In the genomic region with DNA sequence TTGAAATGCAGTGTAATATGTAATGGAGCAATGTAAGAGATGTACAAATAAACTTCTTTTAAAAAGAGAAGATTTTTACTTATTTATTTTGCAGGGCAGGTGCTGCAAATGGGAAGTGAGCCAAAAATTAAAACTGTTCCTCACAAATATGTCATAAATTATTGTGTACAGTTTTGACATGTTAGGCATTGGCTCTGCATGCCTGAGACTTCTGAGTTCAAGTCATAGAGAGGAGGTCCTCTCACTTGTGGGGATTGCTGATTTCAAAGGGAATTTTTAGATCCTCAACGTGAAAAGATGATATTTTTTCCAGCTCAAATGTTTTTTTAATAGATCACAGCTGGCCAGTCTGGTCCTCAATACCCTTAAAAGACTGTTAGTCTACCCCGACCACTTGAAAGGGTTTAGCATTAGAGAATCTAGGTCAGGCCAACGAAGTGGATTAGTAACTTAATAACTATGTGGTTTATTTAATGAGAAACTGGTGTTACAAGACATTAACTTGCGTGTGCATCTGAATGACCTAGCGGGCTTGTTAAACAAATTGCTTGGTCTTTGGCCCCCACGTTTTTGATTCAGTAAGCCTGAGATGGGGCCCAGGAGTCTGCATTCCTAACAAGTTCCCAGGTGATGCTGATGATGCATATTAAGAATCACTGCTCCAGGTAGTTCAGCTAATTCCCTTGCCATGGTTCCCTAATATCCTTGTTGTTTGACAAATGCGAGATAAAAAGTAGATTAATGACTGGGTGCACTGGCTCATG, we compare ENCODE assay signal across 10 cellular contexts. TPM values are rescaled to one million over a fixed set of nuclear protein-coding genes. Genes with fewer than 3 reads are reported as not detected.
A peak's percentile ranks its signal among the peaks of the same experiment; 100 is the strongest.
DNase-seq lines count a peak whose midpoint lies in the region; ATAC-seq and TF ChIP-seq lines count a peak whose summit lies in the region.
"Had no signal": no experiment of that assay in that cellular context is flagged by ENCODE, and none has a peak within 500 bp of the region (broad histone marks: within the 10 kb centered on the region; RNA-seq: fewer than 3 reads in every experiment).

No MANE protein-coding gene starts in this region.

- peaks cover 12% of the 10 kb centered on the region; the same call in 1 of the 2 replicates for H3K36me3 ChIP-seq in RWPE2 (ENCODE audit: low read depth)
- H3K36me3 ChIP-seq in suprapubic skin = no peaks in the 10 kb centered on the region

- peak; percentile 2 for DNase-seq in NCI-H2196 treated with DMSO at 0.1 percent for 48 hours (lab: John Stamatoyannopoulos, UW; ENCODE audit: unreplicated experiment)
- DNase-seq in NCI-H2196 (lab: John Stamatoyannopoulos, UW; ENCODE audit: unreplicated experiment) = no peak
- no peak for DNase-seq in RWPE2 (ENCODE audit: low spot score)
- DNase-seq in renal cortical epithelial cell (ENCODE audit: low read depth) = peak; percentile 97
- no peak for DNase-seq in RPMI8226
- no peak for DNase-seq in CD1c-positive myeloid dendritic cell (ENCODE audit: extremely low spot score)
- no peak for DNase-seq in suprapubic skin (ENCODE audit: low spot score in 2 of 2)
- DNase-seq: activated CD8-positive, alpha-beta memory T cell treated with anti-CD3 and anti-CD28 coated beads, Interleukin-2, amount 50 U/mL, for 4 hours had no signal

- WGBS in suprapubic skin = 45% methylated on average over 7 of the region's 7 CpGs

- TF ChIP-seq CTCF in RWPE2 (IDR thresholded peaks at IDR 0.05; ENCODE audit: poor library complexity, severe bottlenecking) (no peak), suprapubic skin (IDR thresholded peaks at IDR 0.05) (no peak)

- H3K4me3 ChIP-seq in RWPE2 (ENCODE audit: severe bottlenecking) (no peak overlapping the region), suprapubic skin (no peak overlapping the region)
- H3K4me3 ChIP-seq: SK-N-MC had no signal

- H3K27ac ChIP-seq in RWPE2 (ENCODE audit: poor library complexity, severe bottlenecking) (no peak overlapping the region), suprapubic skin (no peak overlapping the region)
- H3K27ac ChIP-seq: SK-N-MC had no signal

- H3K4me1 ChIP-seq in RWPE2 (ENCODE audit: insufficient read depth, poor library complexity, severe bottlenecking) (peaks cover 13% of the 10 kb centered on the region), suprapubic skin (peaks cover 7% of the 10 kb centered on the region)

- H3K27me3 ChIP-seq in RWPE2 (ENCODE audit: insufficient read depth, poor library complexity, severe bottlenecking) (no peaks in the 10 kb centered on the region), suprapubic skin (peaks cover 2% of the 10 kb centered on the region)

- H3K9me3 ChIP-seq in RWPE2 (ENCODE audit: severe bottlenecking) = no peaks in the 10 kb centered on the region
- H3K9me3 ChIP-seq in suprapubic skin = no peaks in the 10 kb centered on the region

- no peak for TF ChIP-seq EP300 in suprapubic skin (IDR thresholded peaks at IDR 0.05)

- peak; percentile 71 for ATAC-seq in HG02943 (IDR thresholded peaks at IDR 0.05; ENCODE audit: low read depth, unreplicated experiment)
- ATAC-seq in RWPE2 (ENCODE audit: low read depth) = peak; percentile 44; the same call in 2 of the 3 replicates

- TF ChIP-seq POLR2A in suprapubic skin (IDR thresholded peaks at IDR 0.05) = no peak

RNA-seq across cellular contexts. Expression of a gene that starts 30.9 kb away (rescaled TPM):
- total RNA-seq in renal cortical epithelial cell = 21.4 and 26.0 TPM in 2 replicates
- 1 to 10 TPM; 4.7 to 6.5 (median 6.0) TPM for total RNA-seq in suprapubic skin

RNA-seq across cellular contexts. Expression of a gene that starts 55.3 kb away (rescaled TPM):
- total RNA-seq in renal cortical epithelial cell = 51.8 and 63.4 TPM in 2 replicates
- 10 to 100 TPM in 1 of 4 donors, 1 to 10 TPM in 3; 5.4 to 10.9 (median 8.0) TPM for total RNA-seq in suprapubic skin

Comparison
In these comparisons a context has a peak if more than half of its experiments do, and no peak if none do; other contexts are left out.
1. DNase-seq: peak in NCI-H2196 treated with DMSO at 0.1 percent for 48 hours (single experiment) and renal cortical epithelial cell (single experiment); none in NCI-H2196 (single experiment), RWPE2 (single experiment), RPMI8226 (single experiment), CD1c-positive myeloid dendritic cell (single experiment) and suprapubic skin (0 of 2).